17 cellular contexts compared by ENCODE assay signal in genomic region chr16:47067203-47067602, GRCh38.
A peak's percentile ranks its signal among the peaks of the same experiment; 100 is the strongest.
DNase-seq lines count a peak whose midpoint lies in the region; TF ChIP-seq lines count a peak whose summit lies in the region.
"Had no signal": no experiment of that assay in that cellular context is flagged by ENCODE, and none has a peak within 500 bp of the region (broad histone marks: within the 10 kb centered on the region; RNA-seq: fewer than 3 reads in every experiment).

No MANE protein-coding gene starts in this region.

- H3K4me1 Mint-ChIP-seq in Caco-2 (ENCODE audit: low read depth, unreplicated experiment): no peaks in the 10 kb centered on the region

- H3K27ac Mint-ChIP-seq in Caco-2 (ENCODE audit: unreplicated experiment): no peak overlapping the region
- H3K27ac Mint-ChIP-seq: CD14-positive monocyte; CD4-positive, alpha-beta memory T cell; HFFc6 had no signal

- DNase-seq in activated CD8-positive, alpha-beta memory T cell treated with anti-CD3 and anti-CD28 coated beads for 24 hours: peak; percentile 7
- DNase-seq in activated CD8-positive, alpha-beta memory T cell treated with anti-CD3 and anti-CD28 coated beads, Interleukin-2, amount 50 U/mL, for 4 hours: no peak
- DNase-seq in NCI-H69 (lab: John Stamatoyannopoulos, UW) (peak; percentile 31), mesenteric fat pad (ENCODE audit: low spot score) (peak; percentile 30), spleen (peak; percentile 32), NCI-H2196 treated with DMSO at 0.1 percent for 48 hours (lab: John Stamatoyannopoulos, UW; ENCODE audit: unreplicated experiment) (no peak), Caco-2 (no peak)
- DNase-seq: 8988T; Calu3; CD4-positive, alpha-beta memory T cell; DMS79 treated with DMSO at 0.1 percent for 48 hours; GF-D8; GOT3; H7; HFFc6 had no signal

- H3K27me3 ChIP-seq in spleen (replicated peaks in 1 of 7) (no peaks in the 10 kb centered on the region), Caco-2 (replicated peaks; ENCODE audit: control insufficient read depth, insufficient read depth, low read length) (no peaks in the 10 kb centered on the region)
- H3K27me3 ChIP-seq: BLaER1 had no signal

- peaks cover 16% of the 10 kb centered on the region for H3K9me3 Mint-ChIP-seq in Caco-2 (ENCODE audit: unreplicated experiment)

- H3K4me1 ChIP-seq in spleen (peaks cover 0 to 5% (median 0%) of the 10 kb centered on the region in 6 donors), Caco-2 (no peaks in the 10 kb centered on the region)

- H3K36me3 ChIP-seq in spleen: no peaks in the 10 kb centered on the region
- H3K36me3 ChIP-seq in Caco-2 (ENCODE audit: control insufficient read depth, insufficient read depth, low read length): no peaks in the 10 kb centered on the region
- H3K36me3 ChIP-seq: BLaER1 had no signal

- H3K4me3 ChIP-seq in spleen (no peak overlapping the region), Caco-2 (ENCODE audit: low read depth, low read length) (no peak overlapping the region)
- H3K4me3 ChIP-seq: BLaER1 had no signal

- POLR2A ChIA-PET in Caco-2 (lab: Charles Lee): no interaction called here

- no peak overlapping the region for H3K4me3 Mint-ChIP-seq in Caco-2 (ENCODE audit: unreplicated experiment)
- H3K4me3 Mint-ChIP-seq: CD14-positive monocyte; CD4-positive, alpha-beta memory T cell; HFFc6 had no signal

- TF ChIP-seq POLR2A in spleen (IDR thresholded peaks at IDR 0.05): no peak

- H3K9me3 ChIP-seq in spleen (peaks cover 0 to 10% (median 0%) of the 10 kb centered on the region in 8 donors), Caco-2 (peaks cover 3% of the 10 kb centered on the region)

- CTCF ChIA-PET in Caco-2 (lab: Charles Lee): no interaction called here

- H3K27me3 Mint-ChIP-seq in Caco-2 (ENCODE audit: insufficient read depth, unreplicated experiment): peaks cover 2% of the 10 kb centered on the region
- H3K27me3 Mint-ChIP-seq: CD4-positive, alpha-beta memory T cell had no signal

- WGBS in spleen, 5 donors: 93 to 95% (median 95%) methylated on average over 5 of the region's 5 CpGs

- TF ChIP-seq CTCF in spleen (IDR thresholded peaks at IDR 0.05 in 8 of 11, conservative IDR thresholded peaks at IDR 0.05 in 3 of 11) (no peak), Caco-2 (IDR thresholded peaks at IDR 0.05; ENCODE audit: insufficient read depth in 1 of 2, low read depth in 1 of 2, low read length in 1 of 2, severe bottlenecking in 1 of 2, unreplicated experiment in 1 of 2) (no peak)

- no peak overlapping the region for H3K27ac ChIP-seq in spleen
- H3K27ac ChIP-seq: BLaER1 had no signal

- no TSS peak for BruUV-seq in Caco-2 (replicated peaks; lab: Mats Ljungman, UMichigan)

- intact Hi-C loops in spleen (cut with DNase I; ENCODE audit: low total_unique reads) (no loop called here), Caco-2 (cut with micrococcal nuclease; ENCODE audit: unreplicated experiment) (no loop called here)

- no peaks in the 10 kb centered on the region for H3K36me3 Mint-ChIP-seq in Caco-2 (ENCODE audit: insufficient read depth, unreplicated experiment)
- H3K36me3 Mint-ChIP-seq: CD14-positive monocyte; CD4-positive, alpha-beta memory T cell had no signal

Comparison
In these comparisons a context has a peak if more than half of its experiments do, and no peak if none do; other contexts are left out.
1. DNase-seq: peak in activated CD8-positive, alpha-beta memory T cell treated with anti-CD3 and anti-CD28 coated beads for 24 hours (single experiment), NCI-H69 (single experiment), mesenteric fat pad (single experiment) and spleen (single experiment); none in activated CD8-positive, alpha-beta memory T cell treated with anti-CD3 and anti-CD28 coated beads, Interleukin-2, amount 50 U/mL, for 4 hours (single experiment), NCI-H2196 treated with DMSO at 0.1 percent for 48 hours (single experiment) and Caco-2 (0 of 2).